Comparison of ENCODE assay signal across 15 cellular contexts in genomic region chr14:79161576-79161975, GRCh38.
DNase-seq lines count a peak whose midpoint lies in the region; ATAC-seq, FAIRE-seq and TF ChIP-seq lines count a peak whose summit lies in the region.
"Had no signal": no experiment of that assay in that cellular context is flagged by ENCODE, and none has a peak within 500 bp of the region (broad histone marks: within the 10 kb centered on the region; RNA-seq: fewer than 3 reads in every experiment).

No MANE protein-coding gene starts in this region.

- no peaks in the 10 kb centered on the region for H3K9me2 ChIP-seq in SK-N-SH

- TF ChIP-seq EP300 in SK-N-SH (IDR thresholded peaks at IDR 0.05; ENCODE audit: borderline replicate concordance in 1 of 2, low read depth in 1 of 2, low read length in 1 of 2) (no peak), transverse colon (IDR thresholded peaks at IDR 0.05; ENCODE audit: low read depth) (no peak)

- H4K20me1 ChIP-seq in SK-N-SH (ENCODE audit: insufficient read depth), result no peaks in the 10 kb centered on the region

- DNase-seq in SK-N-SH, result no peak
- peak; percentile 8 for DNase-seq in UCSD-AML1 (lab: John Stamatoyannopoulos, UW; ENCODE audit: unreplicated experiment)
- peak; percentile 7 for DNase-seq in glomerular endothelial cell (ENCODE audit: extremely low read depth, low read depth, low spot score)
- peak; percentile 23 for DNase-seq in smooth muscle cell of the brain vasculature (ENCODE audit: low read depth, low spot score)
- no peak for DNase-seq in GM12892 (ENCODE audit: insufficient read length)
- DNase-seq in transverse colon, result no peak
- DNase-seq: anterior cingulate cortex, DMS79 treated with DMSO at 0.1 percent for 48 hours, NCI-H526, SW 1271 had no signal

- no peak overlapping the region for H3K27ac ChIP-seq in SK-N-SH (ENCODE audit: low read depth in 2 of 2, low read length in 1 of 2)
- no peak overlapping the region for H3K27ac ChIP-seq in transverse colon
- H3K27ac ChIP-seq: 22Rv1, tibial nerve had no signal

- TF ChIP-seq RAD21 in SK-N-SH (IDR thresholded peaks at IDR 0.05; ENCODE audit: low read length), result no peak

- H3K4me3 ChIP-seq in SK-N-SH (ENCODE audit: low read depth in 2 of 2, low read length in 1 of 2) (no peak overlapping the region), transverse colon (no peak overlapping the region)
- H3K4me3 ChIP-seq: tibial nerve had no signal

- H3K36me3 ChIP-seq in SK-N-SH (replicated peaks in 1 of 2; ENCODE audit: control insufficient read depth in 1 of 2, insufficient read depth in 2 of 2, low read length in 1 of 2), result no peaks in the 10 kb centered on the region
- no peaks in the 10 kb centered on the region for H3K36me3 ChIP-seq in transverse colon
- H3K36me3 ChIP-seq: tibial nerve had no signal

- ATAC-seq in SK-N-SH treated with all-trans-retinoic acid at 6 μM for 48 hours (no peak), HG03196 (IDR thresholded peaks at IDR 0.05; ENCODE audit: unreplicated experiment) (no peak)
- ATAC-seq: right cardiac atrium had no signal

- no peak for TF ChIP-seq CTCF in SK-N-SH (IDR thresholded peaks at IDR 0.05)
- no peak for TF ChIP-seq CTCF in transverse colon (IDR thresholded peaks at IDR 0.05)

- H3K79me2 ChIP-seq in SK-N-SH (ENCODE audit: insufficient read depth), result no peaks in the 10 kb centered on the region

- no peak for FAIRE-seq in GM12892 (lab: Jason Lieb, UNC)

- H2AFZ ChIP-seq in SK-N-SH (ENCODE audit: low read depth), result no peak overlapping the region

- TF ChIP-seq POLR2A in GM12892 (IDR thresholded peaks at IDR 0.05; ENCODE audit: low read depth, low read length) (no peak), transverse colon (IDR thresholded peaks at IDR 0.05) (no peak)

- POLR2A ChIA-PET in SK-N-SH (lab: Yijun Ruan, JAX), result no interaction called here

- intact Hi-C loops in transverse colon (cut with DNase I; ENCODE audit: low total_unique reads), result no loop called here

- H3K9me3 ChIP-seq in SK-N-SH (no peaks in the 10 kb centered on the region), transverse colon (no peaks in the 10 kb centered on the region)
- H3K9me3 ChIP-seq: tibial nerve had no signal

- in situ Hi-C loops in transverse colon (cut with MboI; ENCODE audit: low pct_ligation_motif_present in 1 of 4, low pct_unique_long_range_greater_than_20kb in 1 of 4, low sequenced_read_pairs in 3 of 4), result no loop called here

- H3K4me1 ChIP-seq in SK-N-SH (ENCODE audit: control insufficient read depth in 1 of 2, insufficient read depth in 2 of 2, low read depth in 1 of 2, low read length in 1 of 2), result no peaks in the 10 kb centered on the region; a peak in 1 of 4 replicates
- no peaks in the 10 kb centered on the region for H3K4me1 ChIP-seq in transverse colon
- H3K4me1 ChIP-seq: tibial nerve had no signal

- WGBS in SK-N-SH (ENCODE audit: low lambda C conversion rate), result 55% methylated on average over 7 of the region's 7 CpGs
- 39 to 42% methylated on average over 7 of the region's 7 CpGs for WGBS in transverse colon (ENCODE audit: low coverage in 1 of 2), 2 donors

- no peaks in the 10 kb centered on the region for H3F3A ChIP-seq in SK-N-SH (replicated peaks; ENCODE audit: insufficient read depth)

- CTCF ChIA-PET in SK-N-SH (lab: Yijun Ruan, JAX), result no interaction called here

- H3K27me3 ChIP-seq in SK-N-SH (ENCODE audit: insufficient read depth) (no peaks in the 10 kb centered on the region), transverse colon (no peaks in the 10 kb centered on the region)
- H3K27me3 ChIP-seq: tibial nerve had no signal

- H3K4me2 ChIP-seq in SK-N-SH, result no peak overlapping the region

- no peak overlapping the region for H3K9ac ChIP-seq in SK-N-SH

TF ChIP-seq in SK-N-SH, 30 proteins besides CTCF, POLR2A, EP300 and RAD21:
- TF ChIP-seq FOXJ3 (CRISPR knock-in tag; IDR thresholded peaks at IDR 0.05), result no peak
- TF ChIP-seq RXRA (IDR thresholded peaks at IDR 0.05; ENCODE audit: borderline replicate concordance, low read depth), result no peak
- TF ChIP-seq REST (IDR thresholded peaks at IDR 0.05; ENCODE audit: low read depth, low read length), result peak; percentile 96

TF ChIP-seq in SK-N-SH treated with all-trans-retinoic acid at 6 μM for 48 hours, 23 proteins besides CTCF, POLR2A, EP300 and RAD21:
- TF ChIP-seq TCF4 (CRISPR knock-in tag; IDR thresholded peaks at IDR 0.05; ENCODE audit: borderline replicate concordance) (no peak), CSRNP3 (CRISPR knock-in tag; IDR thresholded peaks at IDR 0.05) (no peak), ESRRG (CRISPR knock-in tag; IDR thresholded peaks at IDR 0.05) (no peak), BACH2 (CRISPR knock-in tag; IDR thresholded peaks at IDR 0.05; ENCODE audit: borderline replicate concordance) (no peak)

Comparison
In these comparisons a context has a peak if more than half of its experiments do, and no peak if none do; other contexts are left out.
1. DNase-seq: peak in UCSD-AML1 (single experiment), glomerular endothelial cell (single experiment) and smooth muscle cell of the brain vasculature (single experiment); none in SK-N-SH (single experiment), GM12892 (single experiment) and transverse colon (single experiment).